In genomic region chr2:175004730-175004979, GRCh38 we compare ENCODE assay signal across 8 cellular contexts. TPM values are rescaled to one million over a fixed set of nuclear protein-coding genes. Genes with fewer than 3 reads are reported as not detected.
DNase-seq lines count a peak whose midpoint lies in the region; ATAC-seq and TF ChIP-seq lines count a peak whose summit lies in the region.

No MANE protein-coding gene starts in this region.

- peak overlapping the region; percentile 80 for H3K4me3 Mint-ChIP-seq in activated T-cell treated with anti-CD3 and anti-CD28 coated beads, Interleukin-2, amount 50 U/mL, for 4 hours

- WGBS in thymus: under 1% methylated on average over 32 of the region's 32 CpGs

- no peaks in the 10 kb centered on the region for H3K4me1 ChIP-seq in thymus (ENCODE audit: control insufficient read depth, insufficient read depth, low read length)

- H3K36me3 Mint-ChIP-seq in activated T-cell treated with anti-CD3 and anti-CD28 coated beads, Interleukin-2, amount 50 U/mL, for 4 hours (ENCODE audit: insufficient read depth): no peaks in the 10 kb centered on the region

- peaks cover 56% of the 10 kb centered on the region for H3K27me3 Mint-ChIP-seq in activated T-cell treated with anti-CD3 and anti-CD28 coated beads, Interleukin-2, amount 50 U/mL, for 4 hours (ENCODE audit: low read depth)

- H3K27ac ChIP-seq in thymus (ENCODE audit: low read depth): peak overlapping the region; percentile 18

- no peak for DNase-seq in activated T-cell treated with anti-CD3 and anti-CD28 coated beads, Interleukin-2, amount 50 U/mL, for 4 hours
- no peak for DNase-seq in activated T-cell treated with anti-CD3 and anti-CD28 coated beads, Interleukin-2, amount 50 U/mL, for 1 hour
- no peak for DNase-seq in astrocyte of the cerebellum (ENCODE audit: low read depth)
- no peak for DNase-seq in left colon
- no peak for DNase-seq in OCI-M2 (lab: John Stamatoyannopoulos, UW; ENCODE audit: unreplicated experiment)
- DNase-seq in SK-N-DZ (ENCODE audit: low spot score): no peak

- no peaks in the 10 kb centered on the region for H3K9me3 Mint-ChIP-seq in activated T-cell treated with anti-CD3 and anti-CD28 coated beads, Interleukin-2, amount 50 U/mL, for 4 hours

- peaks cover 44% of the 10 kb centered on the region for H3K27me3 ChIP-seq in thymus (ENCODE audit: control insufficient read depth, insufficient read depth)

- no peaks in the 10 kb centered on the region for H3K36me3 ChIP-seq in thymus (ENCODE audit: control insufficient read depth, insufficient read depth)

- H3K4me3 ChIP-seq in astrocyte of the cerebellum (ENCODE audit: low read depth, low read length) (peak overlapping the region; percentile 67), thymus (ENCODE audit: low read length) (peak overlapping the region; percentile 67)

- intact Hi-C loops in left colon (cut with DNase I, micrococcal nuclease): no loop called here

- peaks cover 8% of the 10 kb centered on the region for H3K4me1 Mint-ChIP-seq in activated T-cell treated with anti-CD3 and anti-CD28 coated beads, Interleukin-2, amount 50 U/mL, for 4 hours (ENCODE audit: low read depth)

- peak; percentile 53 to 54 for ATAC-seq in activated T-cell treated with anti-CD3 and anti-CD28 coated beads, Interleukin-2, amount 50 U/mL, for 4 hours
- peak; percentile 32 for ATAC-seq in HG03520 (IDR thresholded peaks at IDR 0.05; ENCODE audit: unreplicated experiment)
- peak; percentile 61 for ATAC-seq in left colon

- no peaks in the 10 kb centered on the region for H3K9me3 ChIP-seq in thymus (ENCODE audit: control insufficient read depth)

- in situ Hi-C loops in astrocyte of the cerebellum (cut with HindIII; ENCODE audit: low sequenced_read_pairs): no loop called here

- no peak for TF ChIP-seq CTCF in astrocyte of the cerebellum (IDR thresholded peaks at IDR 0.05; ENCODE audit: low read depth, low read length, missing control alignments)

RNA-seq across cellular contexts. Expression of gene CHN1, which starts 0.5 kb away (rescaled TPM):
- 1 to 10 TPM; 3.2 to 7.5 (median 6.9) TPM for total RNA-seq in activated T-cell treated with anti-CD3 and anti-CD28 coated beads, Interleukin-2, amount 50 U/mL, for 4 hours
- total RNA-seq in left colon: 1 to 10 TPM; 1.6 to 2.3 TPM
- polyA plus RNA-seq in thymus: 5.0 TPM
- 81.6 and 96.7 TPM in 2 replicates for polyA plus RNA-seq in SK-N-DZ (2014; cell fraction: cytosol; rRNA removed)
- polyA plus RNA-seq in SK-N-DZ (2014; cell fraction: nucleus; rRNA removed): 64.2 and 86.9 TPM in 2 replicates
